In the genomic region with DNA sequence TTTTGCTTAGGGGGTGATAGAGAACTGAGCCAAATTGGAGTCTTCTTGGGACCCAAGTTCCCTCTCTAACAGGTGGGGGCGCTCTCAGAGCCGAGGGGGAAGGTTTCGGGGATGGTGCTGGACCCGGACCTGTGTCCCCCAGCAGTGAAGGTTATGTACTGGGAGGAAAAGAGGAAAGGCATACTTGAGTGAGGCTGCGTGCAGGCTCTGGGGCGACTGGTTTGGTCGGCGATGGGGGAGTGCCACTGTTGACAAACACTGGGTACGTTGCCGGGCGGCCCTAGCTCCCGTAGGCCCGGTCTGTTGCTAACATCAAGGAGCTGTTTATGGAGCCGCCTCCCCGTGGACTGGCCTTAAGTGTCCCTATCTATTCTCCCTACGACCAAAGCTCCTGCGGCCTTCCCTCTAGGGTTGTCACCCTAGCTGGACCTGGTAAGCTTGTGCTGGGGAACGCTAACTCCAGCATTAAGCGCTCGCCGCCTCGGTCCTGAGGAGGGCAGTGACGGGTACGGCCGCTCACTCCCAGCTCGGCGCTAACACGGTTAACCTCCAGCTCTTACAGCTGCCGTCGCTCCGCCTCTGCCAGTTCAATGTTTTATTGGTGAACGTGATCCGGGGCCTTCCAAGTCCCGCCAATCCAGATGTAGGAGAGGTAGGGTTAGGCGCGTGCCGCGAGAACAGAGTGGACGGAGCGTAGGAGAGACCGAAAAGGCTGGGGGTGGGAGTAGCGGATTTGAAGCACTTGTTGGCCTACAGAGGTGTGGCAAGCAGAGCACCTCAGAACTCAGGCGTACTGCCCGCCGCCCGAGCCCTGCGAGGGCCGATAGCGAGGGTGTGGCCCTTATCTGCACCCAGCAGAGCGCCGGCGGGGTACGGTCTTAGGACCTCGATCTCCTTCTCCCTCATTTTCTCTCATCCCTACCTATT, we compare ENCODE assay signal across 1 cellular context.
A peak's percentile ranks its signal among the peaks of the same experiment; 100 is the strongest.
TF ChIP-seq lines count a peak whose summit lies in the region.

A gene (plus strand): TSS at position 685 of the 927 bp plus-strand sequence. CDS start 422 bp downstream, outside the sequence.

TF ChIP-seq in K562, 482 proteins besides CTCF, POLR2A, EP300 and RAD21 (continued from another document and continues in another):
- no peak for TF ChIP-seq ZNF699 (CRISPR knock-in tag; IDR thresholded peaks at IDR 0.05; ENCODE audit: insufficient replicate concordance)
- TF ChIP-seq MIER1 (IDR thresholded peaks at IDR 0.05; ENCODE audit: low read depth) = no peak
- no peak for TF ChIP-seq STAG1 (CRISPR knock-in tag; IDR thresholded peaks at IDR 0.05; ENCODE audit: borderline replicate concordance)
- TF ChIP-seq NEUROD1 (IDR thresholded peaks at IDR 0.05; ENCODE audit: borderline replicate concordance, low read depth, low read length, partially characterized antibody) = peak; percentile 96
- TF ChIP-seq, protein P1, sequence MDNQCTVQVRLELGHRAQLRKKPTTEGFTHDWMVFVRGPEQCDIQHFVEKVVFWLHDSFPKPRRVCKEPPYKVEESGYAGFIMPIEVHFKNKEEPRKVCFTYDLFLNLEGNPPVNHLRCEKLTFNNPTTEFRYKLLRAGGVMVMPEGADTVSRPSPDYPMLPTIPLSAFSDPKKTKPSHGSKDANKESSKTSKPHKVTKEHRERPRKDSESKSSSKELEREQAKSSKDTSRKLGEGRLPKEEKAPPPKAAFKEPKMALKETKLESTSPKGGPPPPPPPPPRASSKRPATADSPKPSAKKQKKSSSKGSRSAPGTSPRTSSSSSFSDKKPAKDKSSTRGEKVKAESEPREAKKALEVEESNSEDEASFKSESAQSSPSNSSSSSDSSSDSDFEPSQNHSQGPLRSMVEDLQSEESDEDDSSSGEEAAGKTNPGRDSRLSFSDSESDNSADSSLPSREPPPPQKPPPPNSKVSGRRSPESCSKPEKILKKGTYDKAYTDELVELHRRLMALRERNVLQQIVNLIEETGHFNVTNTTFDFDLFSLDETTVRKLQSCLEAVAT (IDR thresholded peaks at IDR 0.05) = peak; percentile 34 to 54; a peak in 1 of 4 replicates
- peak; percentile 22 to 79; a peak in 1 of 4 replicates for TF ChIP-seq ARNT (IDR thresholded peaks at IDR 0.05)
- TF ChIP-seq DACH1 (IDR thresholded peaks at IDR 0.05; ENCODE audit: partially characterized antibody) = peak; percentile 47
- no peak for TF ChIP-seq CBX8 (IDR thresholded peaks at IDR 0.05; ENCODE audit: borderline replicate concordance, extremely low read depth, low read depth, low read length, poor library complexity, severe bottlenecking)
- no peak for TF ChIP-seq ZNF436 (CRISPR knock-in tag; IDR thresholded peaks at IDR 0.05)
- no peak for TF ChIP-seq SIX5 (IDR thresholded peaks at IDR 0.05; ENCODE audit: borderline replicate concordance in 1 of 2, insufficient read depth in 1 of 2, low read depth in 1 of 2, low read length in 2 of 2)
- TF ChIP-seq NUFIP1 (IDR thresholded peaks at IDR 0.05; ENCODE audit: partially characterized antibody) = no peak
- TF ChIP-seq, protein P2, sequence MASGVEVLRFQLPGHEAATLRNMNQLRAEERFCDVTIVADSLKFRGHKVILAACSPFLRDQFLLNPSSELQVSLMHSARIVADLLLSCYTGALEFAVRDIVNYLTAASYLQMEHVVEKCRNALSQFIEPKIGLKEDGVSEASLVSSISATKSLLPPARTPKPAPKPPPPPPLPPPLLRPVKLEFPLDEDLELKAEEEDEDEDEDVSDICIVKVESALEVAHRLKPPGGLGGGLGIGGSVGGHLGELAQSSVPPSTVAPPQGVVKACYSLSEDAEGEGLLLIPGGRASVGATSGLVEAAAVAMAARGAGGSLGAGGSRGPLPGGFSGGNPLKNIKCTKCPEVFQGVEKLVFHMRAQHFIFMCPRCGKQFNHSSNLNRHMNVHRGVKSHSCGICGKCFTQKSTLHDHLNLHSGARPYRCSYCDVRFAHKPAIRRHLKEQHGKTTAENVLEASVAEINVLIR (CRISPR knock-in tag; IDR thresholded peaks at IDR 0.05) = no peak
- TF ChIP-seq, protein P3, sequence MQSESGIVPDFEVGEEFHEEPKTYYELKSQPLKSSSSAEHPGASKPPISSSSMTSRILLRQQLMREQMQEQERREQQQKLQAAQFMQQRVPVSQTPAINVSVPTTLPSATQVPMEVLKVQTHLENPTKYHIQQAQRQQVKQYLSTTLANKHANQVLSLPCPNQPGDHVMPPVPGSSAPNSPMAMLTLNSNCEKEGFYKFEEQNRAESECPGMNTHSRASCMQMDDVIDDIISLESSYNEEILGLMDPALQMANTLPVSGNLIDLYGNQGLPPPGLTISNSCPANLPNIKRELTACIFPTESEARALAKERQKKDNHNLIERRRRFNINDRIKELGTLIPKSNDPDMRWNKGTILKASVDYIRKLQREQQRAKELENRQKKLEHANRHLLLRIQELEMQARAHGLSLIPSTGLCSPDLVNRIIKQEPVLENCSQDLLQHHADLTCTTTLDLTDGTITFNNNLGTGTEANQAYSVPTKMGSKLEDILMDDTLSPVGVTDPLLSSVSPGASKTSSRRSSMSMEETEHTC (IDR thresholded peaks at IDR 0.05) = peak; percentile 88
- TF ChIP-seq POU5F1 (IDR thresholded peaks at IDR 0.05; ENCODE audit: borderline replicate concordance, low read depth, low read length, partially characterized antibody) = peak; percentile 28
- TF ChIP-seq CHCHD3 (CRISPR knock-in tag; IDR thresholded peaks at IDR 0.05) = no peak
- TF ChIP-seq FOXJ3 (CRISPR knock-in tag; IDR thresholded peaks at IDR 0.05) = peak; percentile 84
- TF ChIP-seq KLF1 (tag; IDR thresholded peaks at IDR 0.05) = peak; percentile 100
- TF ChIP-seq, protein P4, sequence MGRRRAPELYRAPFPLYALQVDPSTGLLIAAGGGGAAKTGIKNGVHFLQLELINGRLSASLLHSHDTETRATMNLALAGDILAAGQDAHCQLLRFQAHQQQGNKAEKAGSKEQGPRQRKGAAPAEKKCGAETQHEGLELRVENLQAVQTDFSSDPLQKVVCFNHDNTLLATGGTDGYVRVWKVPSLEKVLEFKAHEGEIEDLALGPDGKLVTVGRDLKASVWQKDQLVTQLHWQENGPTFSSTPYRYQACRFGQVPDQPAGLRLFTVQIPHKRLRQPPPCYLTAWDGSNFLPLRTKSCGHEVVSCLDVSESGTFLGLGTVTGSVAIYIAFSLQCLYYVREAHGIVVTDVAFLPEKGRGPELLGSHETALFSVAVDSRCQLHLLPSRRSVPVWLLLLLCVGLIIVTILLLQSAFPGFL (CRISPR knock-in tag; IDR thresholded peaks at IDR 0.05) = no peak
- no peak for TF ChIP-seq GATAD2B (IDR thresholded peaks at IDR 0.05; ENCODE audit: borderline replicate concordance)
- TF ChIP-seq FIP1L1 (IDR thresholded peaks at IDR 0.05; ENCODE audit: low read depth, low read length, poor library complexity, severe bottlenecking) = no peak
- TF ChIP-seq, protein P5, sequence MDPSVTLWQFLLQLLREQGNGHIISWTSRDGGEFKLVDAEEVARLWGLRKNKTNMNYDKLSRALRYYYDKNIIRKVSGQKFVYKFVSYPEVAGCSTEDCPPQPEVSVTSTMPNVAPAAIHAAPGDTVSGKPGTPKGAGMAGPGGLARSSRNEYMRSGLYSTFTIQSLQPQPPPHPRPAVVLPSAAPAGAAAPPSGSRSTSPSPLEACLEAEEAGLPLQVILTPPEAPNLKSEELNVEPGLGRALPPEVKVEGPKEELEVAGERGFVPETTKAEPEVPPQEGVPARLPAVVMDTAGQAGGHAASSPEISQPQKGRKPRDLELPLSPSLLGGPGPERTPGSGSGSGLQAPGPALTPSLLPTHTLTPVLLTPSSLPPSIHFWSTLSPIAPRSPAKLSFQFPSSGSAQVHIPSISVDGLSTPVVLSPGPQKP (CRISPR knock-in tag; IDR thresholded peaks at IDR 0.05) = no peak
- TF ChIP-seq, protein P6, sequence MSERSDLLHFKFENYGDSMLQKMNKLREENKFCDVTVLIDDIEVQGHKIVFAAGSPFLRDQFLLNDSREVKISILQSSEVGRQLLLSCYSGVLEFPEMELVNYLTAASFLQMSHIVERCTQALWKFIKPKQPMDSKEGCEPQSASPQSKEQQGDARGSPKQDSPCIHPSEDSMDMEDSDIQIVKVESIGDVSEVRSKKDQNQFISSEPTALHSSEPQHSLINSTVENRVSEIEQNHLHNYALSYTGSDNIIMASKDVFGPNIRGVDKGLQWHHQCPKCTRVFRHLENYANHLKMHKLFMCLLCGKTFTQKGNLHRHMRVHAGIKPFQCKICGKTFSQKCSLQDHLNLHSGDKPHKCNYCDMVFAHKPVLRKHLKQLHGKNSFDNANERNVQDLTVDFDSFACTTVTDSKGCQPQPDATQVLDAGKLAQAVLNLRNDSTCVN (CRISPR knock-in tag; IDR thresholded peaks at IDR 0.05) = no peak
- TF ChIP-seq, protein P7, sequence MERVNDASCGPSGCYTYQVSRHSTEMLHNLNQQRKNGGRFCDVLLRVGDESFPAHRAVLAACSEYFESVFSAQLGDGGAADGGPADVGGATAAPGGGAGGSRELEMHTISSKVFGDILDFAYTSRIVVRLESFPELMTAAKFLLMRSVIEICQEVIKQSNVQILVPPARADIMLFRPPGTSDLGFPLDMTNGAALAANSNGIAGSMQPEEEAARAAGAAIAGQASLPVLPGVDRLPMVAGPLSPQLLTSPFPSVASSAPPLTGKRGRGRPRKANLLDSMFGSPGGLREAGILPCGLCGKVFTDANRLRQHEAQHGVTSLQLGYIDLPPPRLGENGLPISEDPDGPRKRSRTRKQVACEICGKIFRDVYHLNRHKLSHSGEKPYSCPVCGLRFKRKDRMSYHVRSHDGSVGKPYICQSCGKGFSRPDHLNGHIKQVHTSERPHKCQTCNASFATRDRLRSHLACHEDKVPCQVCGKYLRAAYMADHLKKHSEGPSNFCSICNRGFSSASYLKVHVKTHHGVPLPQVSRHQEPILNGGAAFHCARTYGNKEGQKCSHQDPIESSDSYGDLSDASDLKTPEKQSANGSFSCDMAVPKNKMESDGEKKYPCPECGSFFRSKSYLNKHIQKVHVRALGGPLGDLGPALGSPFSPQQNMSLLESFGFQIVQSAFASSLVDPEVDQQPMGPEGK (CRISPR knock-in tag; IDR thresholded peaks at IDR 0.05; ENCODE audit: borderline replicate concordance) = no peak
- TF ChIP-seq ZNF79 (CRISPR knock-in tag; IDR thresholded peaks at IDR 0.05; ENCODE audit: low read depth) = no peak
- TF ChIP-seq, protein P8, sequence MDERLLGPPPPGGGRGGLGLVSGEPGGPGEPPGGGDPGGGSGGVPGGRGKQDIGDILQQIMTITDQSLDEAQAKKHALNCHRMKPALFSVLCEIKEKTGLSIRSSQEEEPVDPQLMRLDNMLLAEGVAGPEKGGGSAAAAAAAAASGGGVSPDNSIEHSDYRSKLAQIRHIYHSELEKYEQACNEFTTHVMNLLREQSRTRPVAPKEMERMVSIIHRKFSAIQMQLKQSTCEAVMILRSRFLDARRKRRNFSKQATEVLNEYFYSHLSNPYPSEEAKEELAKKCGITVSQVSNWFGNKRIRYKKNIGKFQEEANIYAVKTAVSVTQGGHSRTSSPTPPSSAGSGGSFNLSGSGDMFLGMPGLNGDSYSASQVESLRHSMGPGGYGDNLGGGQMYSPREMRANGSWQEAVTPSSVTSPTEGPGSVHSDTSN (CRISPR knock-in tag; IDR thresholded peaks at IDR 0.05; ENCODE audit: low read depth) = no peak
- TF ChIP-seq, protein P8 (tag; conservative IDR thresholded peaks at IDR 0.05; ENCODE audit: low read depth) = no peak
- TF ChIP-seq ZNF282 (CRISPR knock-in tag; IDR thresholded peaks at IDR 0.05) = no peak
- TF ChIP-seq FOXK1 (CRISPR knock-in tag; IDR thresholded peaks at IDR 0.05; ENCODE audit: borderline replicate concordance) = no peak
- TF ChIP-seq, protein P9, sequence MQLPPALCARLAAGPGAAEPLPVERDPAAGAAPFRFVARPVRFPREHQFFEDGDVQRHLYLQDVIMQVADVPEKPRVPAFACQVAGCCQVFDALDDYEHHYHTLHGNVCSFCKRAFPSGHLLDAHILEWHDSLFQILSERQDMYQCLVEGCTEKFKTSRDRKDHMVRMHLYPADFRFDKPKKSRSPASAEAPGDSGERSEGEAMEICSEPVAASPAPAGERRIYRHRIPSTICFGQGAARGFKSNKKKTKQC (CRISPR knock-in tag; IDR thresholded peaks at IDR 0.05) = 0 out of 2 replicates have a peak, but pooled peaks have one; percentile 1
- TF ChIP-seq XRCC3 (IDR thresholded peaks at IDR 0.05) = no peak
- peak; percentile 79 for TF ChIP-seq MBD2 (IDR thresholded peaks at IDR 0.05; ENCODE audit: borderline replicate concordance, low read depth)
- TF ChIP-seq, protein P10, sequence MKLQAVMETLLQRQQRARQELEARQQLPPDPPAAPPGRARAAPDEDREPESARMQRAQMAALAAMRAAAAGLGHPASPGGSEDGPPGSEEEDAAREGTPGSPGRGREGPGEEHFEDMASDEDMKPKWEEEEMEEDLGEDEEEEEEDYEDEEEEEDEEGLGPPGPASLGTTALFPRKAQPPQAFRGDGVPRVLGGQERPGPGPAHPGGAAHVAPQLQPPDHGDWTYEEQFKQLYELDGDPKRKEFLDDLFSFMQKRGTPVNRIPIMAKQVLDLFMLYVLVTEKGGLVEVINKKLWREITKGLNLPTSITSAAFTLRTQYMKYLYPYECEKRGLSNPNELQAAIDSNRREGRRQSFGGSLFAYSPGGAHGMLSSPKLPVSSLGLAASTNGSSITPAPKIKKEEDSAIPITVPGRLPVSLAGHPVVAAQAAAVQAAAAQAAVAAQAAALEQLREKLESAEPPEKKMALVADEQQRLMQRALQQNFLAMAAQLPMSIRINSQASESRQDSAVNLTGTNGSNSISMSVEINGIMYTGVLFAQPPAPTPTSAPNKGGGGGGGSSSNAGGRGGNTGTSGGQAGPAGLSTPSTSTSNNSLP (IDR thresholded peaks at IDR 0.05; ENCODE audit: borderline replicate concordance, low read depth, low read length) = peak; percentile 32; the same call in 1 of the 2 replicates
- TF ChIP-seq NRF1 (conservative IDR thresholded peaks at IDR 0.05 in 1 of 2, IDR thresholded peaks at IDR 0.05 in 1 of 2) = peak; percentile 59 to 71
- TF ChIP-seq BHLHE40 (IDR thresholded peaks at IDR 0.05; ENCODE audit: low read length) = peak; percentile 96
- no peak for TF ChIP-seq ZNF146 (CRISPR knock-in tag; IDR thresholded peaks at IDR 0.05; ENCODE audit: unreplicated experiment)
- TF ChIP-seq, protein P11, sequence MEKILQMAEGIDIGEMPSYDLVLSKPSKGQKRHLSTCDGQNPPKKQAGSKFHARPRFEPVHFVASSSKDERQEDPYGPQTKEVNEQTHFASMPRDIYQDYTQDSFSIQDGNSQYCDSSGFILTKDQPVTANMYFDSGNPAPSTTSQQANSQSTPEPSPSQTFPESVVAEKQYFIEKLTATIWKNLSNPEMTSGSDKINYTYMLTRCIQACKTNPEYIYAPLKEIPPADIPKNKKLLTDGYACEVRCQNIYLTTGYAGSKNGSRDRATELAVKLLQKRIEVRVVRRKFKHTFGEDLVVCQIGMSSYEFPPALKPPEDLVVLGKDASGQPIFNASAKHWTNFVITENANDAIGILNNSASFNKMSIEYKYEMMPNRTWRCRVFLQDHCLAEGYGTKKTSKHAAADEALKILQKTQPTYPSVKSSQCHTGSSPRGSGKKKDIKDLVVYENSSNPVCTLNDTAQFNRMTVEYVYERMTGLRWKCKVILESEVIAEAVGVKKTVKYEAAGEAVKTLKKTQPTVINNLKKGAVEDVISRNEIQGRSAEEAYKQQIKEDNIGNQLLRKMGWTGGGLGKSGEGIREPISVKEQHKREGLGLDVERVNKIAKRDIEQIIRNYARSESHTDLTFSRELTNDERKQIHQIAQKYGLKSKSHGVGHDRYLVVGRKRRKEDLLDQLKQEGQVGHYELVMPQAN (IDR thresholded peaks at IDR 0.05; ENCODE audit: borderline replicate concordance) = peak; percentile 75; the same call in 1 of the 2 replicates
- TF ChIP-seq POLR2AphosphoS2 (IDR thresholded peaks at IDR 0.05; ENCODE audit: low read length) = peak; percentile 79; the same call in 1 of the 2 replicates
- peak; percentile 99 for TF ChIP-seq CBFA2T3 (IDR thresholded peaks at IDR 0.05)
- no peak for TF ChIP-seq GABPB2 (CRISPR knock-in tag; conservative IDR thresholded peaks at IDR 0.05)
